In the genomic region with DNA sequence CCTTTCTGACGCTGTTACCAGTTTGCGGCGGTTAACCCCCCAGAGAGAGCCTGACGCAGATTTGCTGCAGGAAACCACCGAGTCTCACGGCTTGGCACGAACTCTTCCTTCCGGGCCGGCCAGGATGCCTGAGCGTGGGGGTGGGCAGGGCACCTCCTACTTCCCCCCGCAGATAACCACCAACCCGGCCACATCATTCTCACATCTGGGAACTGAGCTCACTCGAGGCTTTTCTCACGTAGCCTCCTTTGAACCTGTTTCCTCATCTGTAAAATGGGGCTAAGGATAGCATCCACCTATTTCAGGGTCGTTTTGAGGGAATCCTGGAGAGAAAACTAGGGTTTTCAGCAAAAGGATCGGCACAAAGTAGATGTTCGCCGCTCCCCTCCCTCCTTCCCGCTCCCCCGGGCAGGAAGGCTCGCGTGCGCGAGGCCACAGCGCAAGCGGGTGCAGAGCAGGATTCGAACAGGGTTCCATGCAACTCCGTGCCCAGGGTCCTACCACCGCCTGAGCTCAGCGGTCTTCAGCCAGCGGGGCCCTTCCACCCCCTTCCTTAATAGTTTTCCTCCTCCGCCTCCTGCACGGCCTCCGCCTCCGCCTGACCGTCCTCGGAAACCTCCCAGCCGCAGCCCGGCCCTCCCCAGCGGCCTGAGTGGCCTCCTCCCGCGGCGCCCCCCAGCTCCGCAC, we compare ENCODE assay signal across 8 cellular contexts. TPM values are rescaled to one million over a fixed set of nuclear protein-coding genes. Genes with fewer than 3 reads are reported as not detected.
A peak's percentile ranks its signal among the peaks of the same experiment; 100 is the strongest.
DNase-seq lines count a peak whose midpoint lies in the region; ATAC-seq, FAIRE-seq and TF ChIP-seq lines count a peak whose summit lies in the region.

No MANE protein-coding gene starts in this region.

- no peaks in the 10 kb centered on the region for H3K9me3 Mint-ChIP-seq in activated T-helper 1 cell treated with anti-CD3 and anti-CD28 coated beads, Interleukin-12 subunit alpha, Interleukin-12 subunit beta, Interleukin-2, Interleukin-4 antibody, amounts not matched to agents 30 ng/mL and 10 ng/mL and 1 ng/mL, durations not matched to agents 14 hours and 24 hours and 36 hours

- peak overlapping the region; percentile 78 for H3K4me3 Mint-ChIP-seq in activated T-helper 1 cell treated with anti-CD3 and anti-CD28 coated beads, Interleukin-12 subunit alpha, Interleukin-12 subunit beta, Interleukin-2, Interleukin-4 antibody, amounts not matched to agents 30 ng/mL and 10 ng/mL and 1 ng/mL, durations not matched to agents 14 hours and 24 hours and 36 hours

- peak overlapping the region; percentile 100 for H3K27ac Mint-ChIP-seq in activated T-helper 1 cell treated with anti-CD3 and anti-CD28 coated beads, Interleukin-12 subunit alpha, Interleukin-12 subunit beta, Interleukin-2, Interleukin-4 antibody, amounts not matched to agents 30 ng/mL and 10 ng/mL and 1 ng/mL, durations not matched to agents 14 hours and 24 hours and 36 hours

- H3K36me3 Mint-ChIP-seq in activated T-helper 1 cell treated with anti-CD3 and anti-CD28 coated beads, Interleukin-12 subunit alpha, Interleukin-12 subunit beta, Interleukin-2, Interleukin-4 antibody, amounts not matched to agents 30 ng/mL and 10 ng/mL and 1 ng/mL, durations not matched to agents 14 hours and 24 hours and 36 hours (ENCODE audit: low read depth): peaks cover 3% of the 10 kb centered on the region

- peaks cover 61% of the 10 kb centered on the region for H3K4me1 Mint-ChIP-seq in activated T-helper 1 cell treated with anti-CD3 and anti-CD28 coated beads, Interleukin-12 subunit alpha, Interleukin-12 subunit beta, Interleukin-2, Interleukin-4 antibody, amounts not matched to agents 30 ng/mL and 10 ng/mL and 1 ng/mL, durations not matched to agents 14 hours and 24 hours and 36 hours (ENCODE audit: low read depth)

- peak; percentile 63 for ATAC-seq in HG02943 (IDR thresholded peaks at IDR 0.05; ENCODE audit: low read depth, unreplicated experiment)

- peak; percentile 93 for FAIRE-seq in GM18507 (lab: Jason Lieb, UNC)

- peak overlapping the region; percentile 65 for H3K27ac ChIP-seq in temporal lobe (ENCODE audit: low read depth, low read length)

- no peaks in the 10 kb centered on the region for H3K27me3 Mint-ChIP-seq in activated T-helper 1 cell treated with anti-CD3 and anti-CD28 coated beads, Interleukin-12 subunit alpha, Interleukin-12 subunit beta, Interleukin-2, Interleukin-4 antibody, amounts not matched to agents 30 ng/mL and 10 ng/mL and 1 ng/mL, durations not matched to agents 14 hours and 24 hours and 36 hours (ENCODE audit: insufficient read depth)

- intact Hi-C loops in activated T-helper 1 cell treated with anti-CD3 and anti-CD28 coated beads, Interleukin-12 subunit alpha, Interleukin-12 subunit beta, Interleukin-2, Interleukin-4 antibody, amounts not matched to agents 30 ng/mL and 10 ng/mL and 1 ng/mL, durations not matched to agents 14 hours and 24 hours and 36 hours (cut with micrococcal nuclease): loop anchor here (1.0 to 5.0 kb wide), 7 partner anchors 8 to 265 kb away; no protein-coding TSS in a partner anchor

- DNase-seq in GM18507 (ENCODE audit: extremely low spot score, insufficient read length, low read depth) (no peak), fibroblast of the conjunctiva (ENCODE audit: low read depth) (peak; percentile 75), non-pigmented ciliary epithelial cell (ENCODE audit: low read depth) (peak; percentile 87), cerebellar cortex (ENCODE audit: low spot score) (no peak)
- DNase-seq in activated T-helper 1 cell treated with anti-CD3 and anti-CD28 coated beads, Interleukin-12 subunit alpha, Interleukin-12 subunit beta, Interleukin-2, Interleukin-4 antibody, amounts not matched to agents 30 ng/mL and 10 ng/mL and 1 ng/mL, durations not matched to agents 14 hours and 24 hours and 36 hours (ENCODE audit: low spot score): peak; percentile 93

TF ChIP-seq in PFSK-1, 5 proteins besides CTCF, POLR2A, EP300 and RAD21:
- TF ChIP-seq TAF1 (IDR thresholded peaks at IDR 0.05; ENCODE audit: borderline replicate concordance, insufficient read depth, low read length): 0 out of 2 replicates have a peak, but pooled peaks have one; percentile 47
- TF ChIP-seq FOXP2 (optimal IDR thresholded peaks at IDR 0.05; ENCODE audit: borderline replicate concordance, extremely low read depth, extremely low read length, insufficient read depth): peak; percentile 81
- TF ChIP-seq POLR2AphosphoS5 (IDR thresholded peaks at IDR 0.05; ENCODE audit: low read depth, low read length): no peak
- no peak for TF ChIP-seq SIN3A (IDR thresholded peaks at IDR 0.05; ENCODE audit: borderline replicate concordance, insufficient read depth, low read length)
- TF ChIP-seq, protein P1, sequence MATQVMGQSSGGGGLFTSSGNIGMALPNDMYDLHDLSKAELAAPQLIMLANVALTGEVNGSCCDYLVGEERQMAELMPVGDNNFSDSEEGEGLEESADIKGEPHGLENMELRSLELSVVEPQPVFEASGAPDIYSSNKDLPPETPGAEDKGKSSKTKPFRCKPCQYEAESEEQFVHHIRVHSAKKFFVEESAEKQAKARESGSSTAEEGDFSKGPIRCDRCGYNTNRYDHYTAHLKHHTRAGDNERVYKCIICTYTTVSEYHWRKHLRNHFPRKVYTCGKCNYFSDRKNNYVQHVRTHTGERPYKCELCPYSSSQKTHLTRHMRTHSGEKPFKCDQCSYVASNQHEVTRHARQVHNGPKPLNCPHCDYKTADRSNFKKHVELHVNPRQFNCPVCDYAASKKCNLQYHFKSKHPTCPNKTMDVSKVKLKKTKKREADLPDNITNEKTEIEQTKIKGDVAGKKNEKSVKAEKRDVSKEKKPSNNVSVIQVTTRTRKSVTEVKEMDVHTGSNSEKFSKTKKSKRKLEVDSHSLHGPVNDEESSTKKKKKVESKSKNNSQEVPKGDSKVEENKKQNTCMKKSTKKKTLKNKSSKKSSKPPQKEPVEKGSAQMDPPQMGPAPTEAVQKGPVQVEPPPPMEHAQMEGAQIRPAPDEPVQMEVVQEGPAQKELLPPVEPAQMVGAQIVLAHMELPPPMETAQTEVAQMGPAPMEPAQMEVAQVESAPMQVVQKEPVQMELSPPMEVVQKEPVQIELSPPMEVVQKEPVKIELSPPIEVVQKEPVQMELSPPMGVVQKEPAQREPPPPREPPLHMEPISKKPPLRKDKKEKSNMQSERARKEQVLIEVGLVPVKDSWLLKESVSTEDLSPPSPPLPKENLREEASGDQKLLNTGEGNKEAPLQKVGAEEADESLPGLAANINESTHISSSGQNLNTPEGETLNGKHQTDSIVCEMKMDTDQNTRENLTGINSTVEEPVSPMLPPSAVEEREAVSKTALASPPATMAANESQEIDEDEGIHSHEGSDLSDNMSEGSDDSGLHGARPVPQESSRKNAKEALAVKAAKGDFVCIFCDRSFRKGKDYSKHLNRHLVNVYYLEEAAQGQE (IDR thresholded peaks at IDR 0.05; ENCODE audit: insufficient read depth in 1 of 2, low read depth in 2 of 2, low read length in 2 of 2): peak; percentile 30 to 66; a peak in 1 of 4 replicates
TF ChIP-seq in PFSK-1: peak in this region for 3.

RNA-seq across cellular contexts. Expression of a gene that starts 23.7 kb away (rescaled TPM):
- polyA plus RNA-seq in PFSK-1 (2012; ENCODE audit: insufficient read length, low read depth): 670 TPM
- total RNA-seq in activated T-helper 1 cell treated with anti-CD3 and anti-CD28 coated beads, Interleukin-12 subunit alpha, Interleukin-12 subunit beta, Interleukin-2, Interleukin-4 antibody, amounts not matched to agents 30 ng/mL and 10 ng/mL and 1 ng/mL, durations not matched to agents 14 hours and 24 hours and 36 hours: 178 and 183 TPM in 2 replicates
- 20.4 TPM for total RNA-seq in temporal lobe

RNA-seq across cellular contexts. Expression of a gene that starts 57.3 kb away (rescaled TPM):
- 39.8 TPM for polyA plus RNA-seq in PFSK-1 (2012; ENCODE audit: insufficient read length, low read depth)
- total RNA-seq in activated T-helper 1 cell treated with anti-CD3 and anti-CD28 coated beads, Interleukin-12 subunit alpha, Interleukin-12 subunit beta, Interleukin-2, Interleukin-4 antibody, amounts not matched to agents 30 ng/mL and 10 ng/mL and 1 ng/mL, durations not matched to agents 14 hours and 24 hours and 36 hours: 32.4 and 38.0 TPM in 2 replicates
- 13.0 TPM for total RNA-seq in temporal lobe

Comparison
In these comparisons a context has a peak if more than half of its experiments do, and no peak if none do; other contexts are left out.
1. DNase-seq: peak in activated T-helper 1 cell treated with anti-CD3 and anti-CD28 coated beads, Interleukin-12 subunit alpha, Interleukin-12 subunit beta, Interleukin-2, Interleukin-4 antibody, amounts not matched to agents 30 ng/mL and 10 ng/mL and 1 ng/mL, durations not matched to agents 14 hours and 24 hours and 36 hours (single experiment), fibroblast of the conjunctiva (single experiment) and non-pigmented ciliary epithelial cell (single experiment); none in GM18507 (single experiment) and cerebellar cortex (single experiment).